In the genomic region with DNA sequence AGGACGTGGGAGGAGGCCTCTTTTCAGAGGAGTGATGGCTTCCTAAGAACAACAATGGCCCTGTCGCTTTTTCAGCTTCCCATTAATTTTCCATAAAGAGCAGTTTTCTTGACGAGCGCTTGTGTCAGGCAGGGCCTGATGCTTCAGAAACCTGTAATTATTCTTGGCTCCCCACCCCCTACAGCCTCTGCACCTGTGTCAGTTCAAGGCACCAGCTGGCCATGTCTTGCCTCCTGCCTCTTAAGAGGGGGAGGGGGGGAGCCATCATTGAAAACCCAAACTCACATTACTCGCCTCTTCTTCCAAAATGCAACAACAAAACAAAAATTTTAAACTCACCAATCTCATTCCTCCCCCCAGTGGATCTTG, we compare ENCODE assay signal across 11 cellular contexts. TPM values are rescaled to one million over a fixed set of nuclear protein-coding genes. Genes with fewer than 3 reads are reported as not detected.
DNase-seq lines count a peak whose midpoint lies in the region; ATAC-seq and TF ChIP-seq lines count a peak whose summit lies in the region.
"Had no signal": no experiment of that assay in that cellular context is flagged by ENCODE, and none has a peak within 500 bp of the region (broad histone marks: within the 10 kb centered on the region; RNA-seq: fewer than 3 reads in every experiment).

No MANE protein-coding gene starts in this region.

- H3K9me3 Mint-ChIP-seq in nephron, result peaks cover 13% of the 10 kb centered on the region
- H3K9me3 Mint-ChIP-seq in activated T-cell treated with anti-CD3 and anti-CD28 coated beads, Interleukin-2, amount 50 U/mL, for 4 hours, result no peaks in the 10 kb centered on the region
- H3K9me3 Mint-ChIP-seq: activated CD4-positive, alpha-beta memory T cell treated with anti-CD3 and anti-CD28 coated beads, Interleukin-2, amount 10 ng/mL, durations not matched to agents 7 days and 5 days had no signal

- H3K27ac Mint-ChIP-seq in nephron, result peak overlapping the region; percentile 88 to 90 (median 89)
- H3K27ac Mint-ChIP-seq: activated CD4-positive, alpha-beta memory T cell treated with anti-CD3 and anti-CD28 coated beads, Interleukin-2, amount 10 ng/mL, durations not matched to agents 7 days and 5 days had no signal

- H3K4me3 Mint-ChIP-seq in nephron, result peak overlapping the region; percentile 41 to 67 (median 59)
- H3K4me3 Mint-ChIP-seq in activated T-cell treated with anti-CD3 and anti-CD28 coated beads, Interleukin-2, amount 50 U/mL, for 4 hours, result no peak overlapping the region
- H3K4me3 Mint-ChIP-seq: activated CD4-positive, alpha-beta memory T cell treated with anti-CD3 and anti-CD28 coated beads, Interleukin-2, amount 10 ng/mL, durations not matched to agents 7 days and 5 days had no signal

- H3K36me3 Mint-ChIP-seq in nephron (ENCODE audit: low read depth), result peaks cover 39% of the 10 kb centered on the region
- H3K36me3 Mint-ChIP-seq in activated T-cell treated with anti-CD3 and anti-CD28 coated beads, Interleukin-2, amount 50 U/mL, for 4 hours (ENCODE audit: insufficient read depth), result peaks cover 25% of the 10 kb centered on the region

- H3K4me3 ChIP-seq in coronary artery, result peak overlapping the region; percentile 42
- H3K4me3 ChIP-seq: BLaER1 treated with 17β-estradiol and CSF1 and Interleukin-3, amounts not matched to agents 10 nM and 100 nM had no signal

- no peak for ATAC-seq in activated T-cell treated with anti-CD3 and anti-CD28 coated beads, Interleukin-2, amount 50 U/mL, for 4 hours

- no peaks in the 10 kb centered on the region for H3K27me3 Mint-ChIP-seq in nephron (ENCODE audit: low read depth)
- H3K27me3 Mint-ChIP-seq in activated T-cell treated with anti-CD3 and anti-CD28 coated beads, Interleukin-2, amount 50 U/mL, for 4 hours (ENCODE audit: low read depth), result no peaks in the 10 kb centered on the region
- H3K27me3 Mint-ChIP-seq: activated CD4-positive, alpha-beta memory T cell treated with anti-CD3 and anti-CD28 coated beads, Interleukin-2, amount 10 ng/mL, durations not matched to agents 7 days and 5 days had no signal

- TF ChIP-seq CTCF in coronary artery (IDR thresholded peaks at IDR 0.05) (no peak), nephron (IDR thresholded peaks at IDR 0.05; ENCODE audit: unreplicated experiment in 3 of 3) (no peak)

- in situ Hi-C loops in ACHN (cut with HindIII; ENCODE audit: low pct_ligation_motif_present, low pct_unique_long_range_greater_than_20kb, low sequenced_read_pairs), result no loop called here

- peak overlapping the region; percentile 79 to 85 for H3K27ac ChIP-seq in coronary artery
- H3K27ac ChIP-seq: BLaER1 treated with 17β-estradiol and CSF1 and Interleukin-3, amounts not matched to agents 10 nM and 100 nM had no signal

- H3K4me1 Mint-ChIP-seq in nephron, result peaks cover 52% of the 10 kb centered on the region
- H3K4me1 Mint-ChIP-seq in activated T-cell treated with anti-CD3 and anti-CD28 coated beads, Interleukin-2, amount 50 U/mL, for 4 hours (ENCODE audit: low read depth), result peaks cover 75% of the 10 kb centered on the region

- peak; percentile 37 for DNase-seq in ACHN
- peak; percentile 89 for DNase-seq in NCI-H2081 treated with DMSO at 0.1 percent for 48 hours (lab: John Stamatoyannopoulos, UW)
- DNase-seq in coronary artery (ENCODE audit: low spot score), result no peak
- no peak for DNase-seq in hippocampal formation (lab: John Stamatoyannopoulos, UW)
- DNase-seq in COLO668 (lab: John Stamatoyannopoulos, UW; ENCODE audit: unreplicated experiment), result no peak
- no peak for DNase-seq in central memory CD4-positive, alpha-beta T cell
- DNase-seq in activated T-cell treated with anti-CD3 and anti-CD28 coated beads, Interleukin-2, amount 50 U/mL, for 4 hours, result no peak
- DNase-seq: activated CD4-positive, alpha-beta memory T cell treated with anti-CD3 and anti-CD28 coated beads, Interleukin-2, amount 10 ng/mL, durations not matched to agents 7 days and 5 days; stimulated activated CD4-positive, alpha-beta T cell treated with anti-CD3 and anti-CD28 coated beads, Interleukin-15, amount 100 ng/mL, for 24 hours had no signal

RNA-seq across cellular contexts. Expression of a gene that starts 32.3 kb away (rescaled TPM):
- 10 to 100 TPM in 2 of 3 donors, 1 to 10 TPM in 1; 5.9 to 14.3 (median 13.4) TPM for total RNA-seq in activated T-cell treated with anti-CD3 and anti-CD28 coated beads, Interleukin-2, amount 50 U/mL, for 4 hours

Comparison
In these comparisons a context has a peak if more than half of its experiments do, and no peak if none do; other contexts are left out.
1. DNase-seq: peak in ACHN (single experiment) and NCI-H2081 treated with DMSO at 0.1 percent for 48 hours (single experiment); none in coronary artery (single experiment), hippocampal formation (0 of 2), COLO668 (single experiment), central memory CD4-positive, alpha-beta T cell (single experiment) and activated T-cell treated with anti-CD3 and anti-CD28 coated beads, Interleukin-2, amount 50 U/mL, for 4 hours (single experiment).